8 cellular contexts compared by ENCODE assay signal in genomic region chr11:46348986-46349401, GRCh38. TPM values are rescaled to one million over a fixed set of nuclear protein-coding genes. Genes with fewer than 3 reads are reported as not detected.
A peak's percentile ranks its signal among the peaks of the same experiment; 100 is the strongest.
DNase-seq lines count a peak whose midpoint lies in the region; FAIRE-seq lines count a peak whose summit lies in the region.

No MANE protein-coding gene starts in this region.

- no peaks in the 10 kb centered on the region for H3K9me3 ChIP-seq in CD4-positive, alpha-beta memory T cell (ENCODE audit: control insufficient read depth in 1 of 2, low read length in 2 of 2)

- H3K4me3 ChIP-seq in CD4-positive, alpha-beta memory T cell (ENCODE audit: low read length in 2 of 2), result peak overlapping the region; percentile 83 to 89

- POLR2A ChIA-PET in CD4-positive, alpha-beta memory T cell (lab: Charles Lee; ENCODE audit: partially characterized antibody), result interaction anchor here (0.8 to 14.7 kb wide), 13 partner anchors 9 to 431 kb away, joined by 3 to 334 read pairs (median 5); partner anchors contain the start of genes ATG13, HARBI1 and MDK

- peaks cover 84% of the 10 kb centered on the region for H3K4me1 ChIP-seq in CD4-positive, alpha-beta memory T cell (ENCODE audit: insufficient read depth, low read length)

- peak; percentile 58 to 73 (median 61) for DNase-seq in CD4-positive, alpha-beta memory T cell
- DNase-seq in NAMALWA (ENCODE audit: low spot score), result peak; percentile 47
- DNase-seq in activated naive CD4-positive, alpha-beta T cell treated with anti-CD3 and anti-CD28 coated beads, Interleukin-2, amount 10 ng/mL, durations not matched to agents 7 days and 5 days, result peak; percentile 82
- peak; percentile 40 for DNase-seq in myocyte (ENCODE audit: low read depth)
- no peak for DNase-seq in NCI-H128 (lab: John Stamatoyannopoulos, UW; ENCODE audit: unreplicated experiment)
- no peak for DNase-seq in urothelium cell line (ENCODE audit: low spot score)
- DNase-seq in AG20443 (ENCODE audit: low spot score), result no peak
- no peak for DNase-seq in AG08396 (ENCODE audit: low spot score)

- H3K27ac Mint-ChIP-seq in CD4-positive, alpha-beta memory T cell, result peak overlapping the region; percentile 89 to 97 (median 93)
- H3K27ac Mint-ChIP-seq in activated naive CD4-positive, alpha-beta T cell treated with anti-CD3 and anti-CD28 coated beads, Interleukin-2, amount 10 ng/mL, durations not matched to agents 7 days and 5 days, result peak overlapping the region; percentile 98

- H3K27me3 Mint-ChIP-seq in CD4-positive, alpha-beta memory T cell, result peaks cover 0 to 2% of the 10 kb centered on the region in 2 donors
- no peaks in the 10 kb centered on the region for H3K27me3 Mint-ChIP-seq in activated naive CD4-positive, alpha-beta T cell treated with anti-CD3 and anti-CD28 coated beads, Interleukin-2, amount 10 ng/mL, durations not matched to agents 7 days and 5 days

- peaks cover 6 to 32% of the 10 kb centered on the region in 2 donors for H3K36me3 Mint-ChIP-seq in CD4-positive, alpha-beta memory T cell
- peaks cover 40% of the 10 kb centered on the region for H3K36me3 Mint-ChIP-seq in activated naive CD4-positive, alpha-beta T cell treated with anti-CD3 and anti-CD28 coated beads, Interleukin-2, amount 10 ng/mL, durations not matched to agents 7 days and 5 days

- H3K4me3 Mint-ChIP-seq in CD4-positive, alpha-beta memory T cell, result peak overlapping the region; percentile 91 to 99 (median 94)
- peak overlapping the region; percentile 92 for H3K4me3 Mint-ChIP-seq in activated naive CD4-positive, alpha-beta T cell treated with anti-CD3 and anti-CD28 coated beads, Interleukin-2, amount 10 ng/mL, durations not matched to agents 7 days and 5 days

- peaks cover 0 to 2% (median 0%) of the 10 kb centered on the region in 8 donors for H3K9me3 Mint-ChIP-seq in CD4-positive, alpha-beta memory T cell
- no peaks in the 10 kb centered on the region for H3K9me3 Mint-ChIP-seq in activated naive CD4-positive, alpha-beta T cell treated with anti-CD3 and anti-CD28 coated beads, Interleukin-2, amount 10 ng/mL, durations not matched to agents 7 days and 5 days

- FAIRE-seq in urothelium cell line (lab: Jason Lieb, UNC), result no peak

- H3K4me1 Mint-ChIP-seq in CD4-positive, alpha-beta memory T cell, result peaks cover 46 to 94% (median 75%) of the 10 kb centered on the region in 4 donors
- peaks cover 83% of the 10 kb centered on the region for H3K4me1 Mint-ChIP-seq in activated naive CD4-positive, alpha-beta T cell treated with anti-CD3 and anti-CD28 coated beads, Interleukin-2, amount 10 ng/mL, durations not matched to agents 7 days and 5 days

- CTCF ChIA-PET in CD4-positive, alpha-beta memory T cell (lab: Charles Lee; ENCODE audit: partially characterized antibody), result interaction anchor here (0.5 to 17.9 kb wide), 16 partner anchors 9 to 432 kb away, joined by 3 to 469 read pairs (median 5); partner anchors contain the start of gene PEX16
- CTCF ChIA-PET in activated naive CD4-positive, alpha-beta T cell treated with anti-CD3 and anti-CD28 coated beads, Interleukin-2, amount 10 ng/mL, durations not matched to agents 7 days and 5 days (lab: Charles Lee), result interaction anchor here (0.6 to 7.0 kb wide), 12 partner anchors 8 to 508 kb away, joined by 3 to 255 read pairs (median 4); no protein-coding TSS in a partner anchor

- H3K27me3 ChIP-seq in CD4-positive, alpha-beta memory T cell (ENCODE audit: insufficient read depth, low read length), result no peaks in the 10 kb centered on the region

- peak overlapping the region; percentile 83 for H3K27ac ChIP-seq in CD4-positive, alpha-beta memory T cell (ENCODE audit: low read depth, low read length)

- intact Hi-C loops in CD4-positive, alpha-beta memory T cell (cut with micrococcal nuclease), result loop anchor here (2.0 to 5.0 kb wide), 2 partner anchors 33 to 228 kb away; partner anchors contain the start of genes MDK and PHF21A

- H3K36me3 ChIP-seq in CD4-positive, alpha-beta memory T cell (ENCODE audit: insufficient read depth, low read length), result peaks cover 5% of the 10 kb centered on the region

RNA-seq across cellular contexts. Expression of gene DGKZ, which starts 1.7 kb away (rescaled TPM):
- 100 to 1,000 TPM; 230 to 235 TPM for total RNA-seq in CD4-positive, alpha-beta memory T cell
- polyA plus RNA-seq in CD4-positive, alpha-beta memory T cell, result 10 to 100 TPM; 34.8 to 78.9 TPM
- total RNA-seq in myocyte, result 103 and 129 TPM in 2 replicates
- 53.9 TPM for polyA plus RNA-seq in myocyte (2012)

RNA-seq across cellular contexts. Expression of gene MDK, which starts 32.5 kb away (rescaled TPM):
- 1 to 10 TPM; 4.7 to 5.6 TPM for total RNA-seq in CD4-positive, alpha-beta memory T cell
- not detected for polyA plus RNA-seq in CD4-positive, alpha-beta memory T cell
- 147 and 185 TPM in 2 replicates for total RNA-seq in myocyte
- polyA plus RNA-seq in myocyte (2012), result 89.0 TPM

RNA-seq across cellular contexts. Expression of gene CHRM4, which starts 42.6 kb away (rescaled TPM):
- not detected for total RNA-seq in CD4-positive, alpha-beta memory T cell
- under 1 TPM; 0.12 to 0.16 TPM for polyA plus RNA-seq in CD4-positive, alpha-beta memory T cell
- 0.19 TPM in 1 of 2 replicates, not detected in the other for total RNA-seq in myocyte
- polyA plus RNA-seq in myocyte (2012), result 0.55 TPM

Comparison
In these comparisons a context has a peak if more than half of its experiments do, and no peak if none do; other contexts are left out.
1. DNase-seq: peak in CD4-positive, alpha-beta memory T cell (5 of 5), NAMALWA (single experiment), activated naive CD4-positive, alpha-beta T cell treated with anti-CD3 and anti-CD28 coated beads, Interleukin-2, amount 10 ng/mL, durations not matched to agents 7 days and 5 days (single experiment) and myocyte (single experiment); none in NCI-H128 (single experiment), urothelium cell line (single experiment), AG20443 (single experiment) and AG08396 (single experiment).
2. RNA of gene MDK, which starts 32.5 kb away (total RNA-seq): 147 to 185 TPM in myocyte; 4.7 to 5.6 TPM in CD4-positive, alpha-beta memory T cell; every median in the first group is over 10 times any median in the second.